8 cellular contexts compared by ENCODE assay signal in genomic region chr14:22531451-22532344, GRCh38. TPM values are rescaled to one million over a fixed set of nuclear protein-coding genes. Genes with fewer than 3 reads are reported as not detected.
DNase-seq lines count a peak whose midpoint lies in the region; ATAC-seq and TF ChIP-seq lines count a peak whose summit lies in the region.

No MANE protein-coding gene starts in this region.

- peaks cover 0 to 3% (median 0%) of the 10 kb centered on the region in 45 donors for H3K27me3 ChIP-seq in dorsolateral prefrontal cortex

- H3K9me3 Mint-ChIP-seq in natural killer cell treated with Interleukin-12 subunit alpha and Interleukin-12 subunit beta and Interleukin-15 and Interleukin-18, amount 100 ng/mL, for 72 hours, result no peaks in the 10 kb centered on the region

- peaks cover 30 to 75% of the 10 kb centered on the region in 2 donors for H3K4me1 Mint-ChIP-seq in natural killer cell treated with Interleukin-12 subunit alpha and Interleukin-12 subunit beta and Interleukin-15 and Interleukin-18, amount 100 ng/mL, for 72 hours (ENCODE audit: low read depth in 2 of 2)

- H3K27me3 Mint-ChIP-seq in natural killer cell treated with Interleukin-12 subunit alpha and Interleukin-12 subunit beta and Interleukin-15 and Interleukin-18, amount 100 ng/mL, for 72 hours, result no peaks in the 10 kb centered on the region

- peaks cover 13% of the 10 kb centered on the region for H3K36me3 Mint-ChIP-seq in natural killer cell treated with Interleukin-12 subunit alpha and Interleukin-12 subunit beta and Interleukin-15 and Interleukin-18, amount 100 ng/mL, for 72 hours

- H3K27ac Mint-ChIP-seq in natural killer cell treated with Interleukin-12 subunit alpha and Interleukin-12 subunit beta and Interleukin-15 and Interleukin-18, amount 100 ng/mL, for 72 hours, result peak overlapping the region; percentile 73 to 88

- no peak overlapping the region for H3K27ac ChIP-seq in dorsolateral prefrontal cortex

- no peak for TF ChIP-seq CTCF in dorsolateral prefrontal cortex (IDR thresholded peaks at IDR 0.05 in 54 of 56, conservative IDR thresholded peaks at IDR 0.05 in 2 of 56; ENCODE audit: low read depth in 1 of 56, partially characterized antibody in 56 of 56)

- intact Hi-C loops in dorsolateral prefrontal cortex (cut with DNase I), result no loop called here

- no peak overlapping the region for H3K4me3 ChIP-seq in dorsolateral prefrontal cortex

- DNase-seq in natural killer cell treated with Interleukin-12 subunit alpha and Interleukin-12 subunit beta and Interleukin-15 and Interleukin-18, amount 100 ng/mL, for 72 hours (ENCODE audit: low spot score), result no peak
- DNase-seq in NCI-H1092 (lab: John Stamatoyannopoulos, UW) (no peak), dorsolateral prefrontal cortex (no peak), NCI-H1048 (lab: John Stamatoyannopoulos, UW) (no peak), HuH-7.5 (ENCODE audit: low spot score) (no peak)

- ATAC-seq in GM18870 (IDR thresholded peaks at IDR 0.05; ENCODE audit: unreplicated experiment), result peak; percentile 75
- peak; percentile 62 for ATAC-seq in GM21619 (IDR thresholded peaks at IDR 0.05; ENCODE audit: unreplicated experiment)
- ATAC-seq in HG03521 (IDR thresholded peaks at IDR 0.05; ENCODE audit: unreplicated experiment), result peak; percentile 61
- ATAC-seq in natural killer cell treated with Interleukin-12 subunit alpha and Interleukin-12 subunit beta and Interleukin-15 and Interleukin-18, amount 100 ng/mL, for 72 hours, result peak; percentile 56 to 85

- H3K4me3 Mint-ChIP-seq in natural killer cell treated with Interleukin-12 subunit alpha and Interleukin-12 subunit beta and Interleukin-15 and Interleukin-18, amount 100 ng/mL, for 72 hours, result peak overlapping the region; percentile 79

RNA-seq across cellular contexts. Expression of gene DAD1, which starts 57.3 kb away (rescaled TPM):
- 100 to 1,000 TPM; 147 to 221 TPM for total RNA-seq in natural killer cell treated with Interleukin-12 subunit alpha and Interleukin-12 subunit beta and Interleukin-15 and Interleukin-18, amount 100 ng/mL, for 72 hours
- total RNA-seq in dorsolateral prefrontal cortex, result 100 to 1,000 TPM in 92 of 120 experiments, 10 to 100 TPM in 28; 71.6 to 171 (median 110) TPM
